1 cellular context compared by ENCODE assay signal in the genomic region with DNA sequence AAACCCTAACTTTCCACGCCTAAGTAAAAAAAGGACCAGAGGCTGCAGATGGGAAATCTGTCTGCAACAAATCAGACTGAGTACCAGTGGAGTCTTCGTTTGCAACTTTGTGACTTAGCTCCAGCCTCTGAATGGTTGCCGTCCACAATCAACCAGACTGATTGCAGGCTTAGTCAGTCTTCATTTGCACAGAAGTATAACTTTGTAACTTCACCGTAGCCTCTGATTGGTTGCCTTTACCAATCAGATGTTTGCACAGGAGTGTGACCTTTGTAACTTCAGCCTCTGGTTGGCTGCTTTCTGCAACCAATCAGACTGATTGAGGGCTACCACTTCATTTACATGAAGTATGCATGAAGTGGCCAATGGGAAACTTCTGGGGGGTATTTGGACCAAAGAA.
TF ChIP-seq lines count a peak whose summit lies in the region.

No MANE protein-coding gene starts in this region.

TF ChIP-seq in H1, 55 proteins besides CTCF, POLR2A, EP300 and RAD21:
- TF ChIP-seq CBX5 (IDR thresholded peaks at IDR 0.05; ENCODE audit: low read depth, low read length): no peak
- TF ChIP-seq ASH2L (IDR thresholded peaks at IDR 0.05; ENCODE audit: low read length): no peak
- no peak for TF ChIP-seq CHD2 (IDR thresholded peaks at IDR 0.05; ENCODE audit: low read length)
- TF ChIP-seq NRF1 (IDR thresholded peaks at IDR 0.05; ENCODE audit: low read depth, low read length): no peak
- TF ChIP-seq, protein P1, sequence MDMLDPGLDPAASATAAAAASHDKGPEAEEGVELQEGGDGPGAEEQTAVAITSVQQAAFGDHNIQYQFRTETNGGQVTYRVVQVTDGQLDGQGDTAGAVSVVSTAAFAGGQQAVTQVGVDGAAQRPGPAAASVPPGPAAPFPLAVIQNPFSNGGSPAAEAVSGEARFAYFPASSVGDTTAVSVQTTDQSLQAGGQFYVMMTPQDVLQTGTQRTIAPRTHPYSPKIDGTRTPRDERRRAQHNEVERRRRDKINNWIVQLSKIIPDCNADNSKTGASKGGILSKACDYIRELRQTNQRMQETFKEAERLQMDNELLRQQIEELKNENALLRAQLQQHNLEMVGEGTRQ (IDR thresholded peaks at IDR 0.05; ENCODE audit: low read length): no peak
- TF ChIP-seq, protein P2, sequence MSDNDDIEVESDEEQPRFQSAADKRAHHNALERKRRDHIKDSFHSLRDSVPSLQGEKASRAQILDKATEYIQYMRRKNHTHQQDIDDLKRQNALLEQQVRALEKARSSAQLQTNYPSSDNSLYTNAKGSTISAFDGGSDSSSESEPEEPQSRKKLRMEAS (IDR thresholded peaks at IDR 0.05): no peak
- TF ChIP-seq JUN (IDR thresholded peaks at IDR 0.05; ENCODE audit: low read depth, low read length): no peak
- TF ChIP-seq TEAD4 (IDR thresholded peaks at IDR 0.05; ENCODE audit: low read depth, low read length): no peak
- no peak for TF ChIP-seq MAFK (IDR thresholded peaks at IDR 0.05; ENCODE audit: low read depth, low read length)
- TF ChIP-seq CHD1 (IDR thresholded peaks at IDR 0.05; ENCODE audit: low read depth, low read length): no peak
- TF ChIP-seq HDAC6 (IDR thresholded peaks at IDR 0.05; ENCODE audit: low read depth, low read length): no peak
- no peak for TF ChIP-seq RBBP5 (IDR thresholded peaks at IDR 0.05; ENCODE audit: borderline replicate concordance, low read depth, low read length)
- TF ChIP-seq GTF2F1 (IDR thresholded peaks at IDR 0.05; ENCODE audit: borderline replicate concordance, low read depth, low read length): no peak
- TF ChIP-seq NANOG (IDR thresholded peaks at IDR 0.05; ENCODE audit: insufficient read depth, low read depth, low read length, poor library complexity, severe bottlenecking): no peak
- TF ChIP-seq ZNF274 (IDR thresholded peaks at IDR 0.05; ENCODE audit: borderline replicate concordance, extremely low read depth, low read length): no peak
- TF ChIP-seq, protein P3, sequence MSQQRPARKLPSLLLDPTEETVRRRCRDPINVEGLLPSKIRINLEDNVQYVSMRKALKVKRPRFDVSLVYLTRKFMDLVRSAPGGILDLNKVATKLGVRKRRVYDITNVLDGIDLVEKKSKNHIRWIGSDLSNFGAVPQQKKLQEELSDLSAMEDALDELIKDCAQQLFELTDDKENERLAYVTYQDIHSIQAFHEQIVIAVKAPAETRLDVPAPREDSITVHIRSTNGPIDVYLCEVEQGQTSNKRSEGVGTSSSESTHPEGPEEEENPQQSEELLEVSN (IDR thresholded peaks at IDR 0.05): no peak
- TF ChIP-seq, protein P4, sequence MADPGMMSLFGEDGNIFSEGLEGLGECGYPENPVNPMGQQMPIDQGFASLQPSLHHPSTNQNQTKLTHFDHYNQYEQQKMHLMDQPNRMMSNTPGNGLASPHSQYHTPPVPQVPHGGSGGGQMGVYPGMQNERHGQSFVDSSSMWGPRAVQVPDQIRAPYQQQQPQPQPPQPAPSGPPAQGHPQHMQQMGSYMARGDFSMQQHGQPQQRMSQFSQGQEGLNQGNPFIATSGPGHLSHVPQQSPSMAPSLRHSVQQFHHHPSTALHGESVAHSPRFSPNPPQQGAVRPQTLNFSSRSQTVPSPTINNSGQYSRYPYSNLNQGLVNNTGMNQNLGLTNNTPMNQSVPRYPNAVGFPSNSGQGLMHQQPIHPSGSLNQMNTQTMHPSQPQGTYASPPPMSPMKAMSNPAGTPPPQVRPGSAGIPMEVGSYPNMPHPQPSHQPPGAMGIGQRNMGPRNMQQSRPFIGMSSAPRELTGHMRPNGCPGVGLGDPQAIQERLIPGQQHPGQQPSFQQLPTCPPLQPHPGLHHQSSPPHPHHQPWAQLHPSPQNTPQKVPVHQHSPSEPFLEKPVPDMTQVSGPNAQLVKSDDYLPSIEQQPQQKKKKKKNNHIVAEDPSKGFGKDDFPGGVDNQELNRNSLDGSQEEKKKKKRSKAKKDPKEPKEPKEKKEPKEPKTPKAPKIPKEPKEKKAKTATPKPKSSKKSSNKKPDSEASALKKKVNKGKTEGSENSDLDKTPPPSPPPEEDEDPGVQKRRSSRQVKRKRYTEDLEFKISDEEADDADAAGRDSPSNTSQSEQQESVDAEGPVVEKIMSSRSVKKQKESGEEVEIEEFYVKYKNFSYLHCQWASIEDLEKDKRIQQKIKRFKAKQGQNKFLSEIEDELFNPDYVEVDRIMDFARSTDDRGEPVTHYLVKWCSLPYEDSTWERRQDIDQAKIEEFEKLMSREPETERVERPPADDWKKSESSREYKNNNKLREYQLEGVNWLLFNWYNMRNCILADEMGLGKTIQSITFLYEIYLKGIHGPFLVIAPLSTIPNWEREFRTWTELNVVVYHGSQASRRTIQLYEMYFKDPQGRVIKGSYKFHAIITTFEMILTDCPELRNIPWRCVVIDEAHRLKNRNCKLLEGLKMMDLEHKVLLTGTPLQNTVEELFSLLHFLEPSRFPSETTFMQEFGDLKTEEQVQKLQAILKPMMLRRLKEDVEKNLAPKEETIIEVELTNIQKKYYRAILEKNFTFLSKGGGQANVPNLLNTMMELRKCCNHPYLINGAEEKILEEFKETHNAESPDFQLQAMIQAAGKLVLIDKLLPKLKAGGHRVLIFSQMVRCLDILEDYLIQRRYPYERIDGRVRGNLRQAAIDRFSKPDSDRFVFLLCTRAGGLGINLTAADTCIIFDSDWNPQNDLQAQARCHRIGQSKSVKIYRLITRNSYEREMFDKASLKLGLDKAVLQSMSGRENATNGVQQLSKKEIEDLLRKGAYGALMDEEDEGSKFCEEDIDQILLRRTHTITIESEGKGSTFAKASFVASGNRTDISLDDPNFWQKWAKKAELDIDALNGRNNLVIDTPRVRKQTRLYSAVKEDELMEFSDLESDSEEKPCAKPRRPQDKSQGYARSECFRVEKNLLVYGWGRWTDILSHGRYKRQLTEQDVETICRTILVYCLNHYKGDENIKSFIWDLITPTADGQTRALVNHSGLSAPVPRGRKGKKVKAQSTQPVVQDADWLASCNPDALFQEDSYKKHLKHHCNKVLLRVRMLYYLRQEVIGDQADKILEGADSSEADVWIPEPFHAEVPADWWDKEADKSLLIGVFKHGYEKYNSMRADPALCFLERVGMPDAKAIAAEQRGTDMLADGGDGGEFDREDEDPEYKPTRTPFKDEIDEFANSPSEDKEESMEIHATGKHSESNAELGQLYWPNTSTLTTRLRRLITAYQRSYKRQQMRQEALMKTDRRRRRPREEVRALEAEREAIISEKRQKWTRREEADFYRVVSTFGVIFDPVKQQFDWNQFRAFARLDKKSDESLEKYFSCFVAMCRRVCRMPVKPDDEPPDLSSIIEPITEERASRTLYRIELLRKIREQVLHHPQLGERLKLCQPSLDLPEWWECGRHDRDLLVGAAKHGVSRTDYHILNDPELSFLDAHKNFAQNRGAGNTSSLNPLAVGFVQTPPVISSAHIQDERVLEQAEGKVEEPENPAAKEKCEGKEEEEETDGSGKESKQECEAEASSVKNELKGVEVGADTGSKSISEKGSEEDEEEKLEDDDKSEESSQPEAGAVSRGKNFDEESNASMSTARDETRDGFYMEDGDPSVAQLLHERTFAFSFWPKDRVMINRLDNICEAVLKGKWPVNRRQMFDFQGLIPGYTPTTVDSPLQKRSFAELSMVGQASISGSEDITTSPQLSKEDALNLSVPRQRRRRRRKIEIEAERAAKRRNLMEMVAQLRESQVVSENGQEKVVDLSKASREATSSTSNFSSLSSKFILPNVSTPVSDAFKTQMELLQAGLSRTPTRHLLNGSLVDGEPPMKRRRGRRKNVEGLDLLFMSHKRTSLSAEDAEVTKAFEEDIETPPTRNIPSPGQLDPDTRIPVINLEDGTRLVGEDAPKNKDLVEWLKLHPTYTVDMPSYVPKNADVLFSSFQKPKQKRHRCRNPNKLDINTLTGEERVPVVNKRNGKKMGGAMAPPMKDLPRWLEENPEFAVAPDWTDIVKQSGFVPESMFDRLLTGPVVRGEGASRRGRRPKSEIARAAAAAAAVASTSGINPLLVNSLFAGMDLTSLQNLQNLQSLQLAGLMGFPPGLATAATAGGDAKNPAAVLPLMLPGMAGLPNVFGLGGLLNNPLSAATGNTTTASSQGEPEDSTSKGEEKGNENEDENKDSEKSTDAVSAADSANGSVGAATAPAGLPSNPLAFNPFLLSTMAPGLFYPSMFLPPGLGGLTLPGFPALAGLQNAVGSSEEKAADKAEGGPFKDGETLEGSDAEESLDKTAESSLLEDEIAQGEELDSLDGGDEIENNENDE (IDR thresholded peaks at IDR 0.05; ENCODE audit: insufficient replicate concordance, low read length): no peak
